ENCODE assay signal across 3 cellular contexts in the genomic region with DNA sequence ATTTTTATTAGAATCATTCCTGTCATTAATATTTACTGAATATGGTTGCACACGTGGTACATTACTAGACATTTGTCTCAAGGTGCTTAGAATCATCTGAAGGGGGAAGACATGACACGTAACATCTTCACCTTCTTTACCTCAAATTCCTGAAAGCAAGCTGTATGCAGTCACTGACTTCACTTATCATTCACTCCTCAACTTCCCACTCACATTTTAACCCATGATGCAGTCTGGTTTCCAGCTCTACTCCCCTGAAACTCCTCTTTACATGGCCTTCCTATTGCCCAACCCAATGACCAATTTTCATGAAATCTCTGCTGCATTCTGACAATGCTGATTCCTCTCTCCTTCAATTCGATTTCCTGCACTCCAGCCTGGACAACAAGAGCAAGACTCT.
A peak's percentile ranks its signal among the peaks of the same experiment; 100 is the strongest.
TF ChIP-seq lines count a peak whose summit lies in the region.

No MANE protein-coding gene starts in this region.

TF ChIP-seq in SK-N-SH, 30 proteins besides CTCF, POLR2A, EP300 and RAD21:
- no peak for TF ChIP-seq TEAD4 (IDR thresholded peaks at IDR 0.05; ENCODE audit: borderline replicate concordance, insufficient read depth)
- TF ChIP-seq FOXM1 (IDR thresholded peaks at IDR 0.05; ENCODE audit: low read depth), result no peak
- no peak for TF ChIP-seq RCOR1 (IDR thresholded peaks at IDR 0.05; ENCODE audit: low read length)

TF ChIP-seq in SK-N-SH treated with all-trans-retinoic acid at 6 μM for 48 hours, 23 proteins besides CTCF, POLR2A, EP300 and RAD21:
- TF ChIP-seq ZNF70 (CRISPR knock-in tag; IDR thresholded peaks at IDR 0.05), result no peak
- TF ChIP-seq, protein P1, sequence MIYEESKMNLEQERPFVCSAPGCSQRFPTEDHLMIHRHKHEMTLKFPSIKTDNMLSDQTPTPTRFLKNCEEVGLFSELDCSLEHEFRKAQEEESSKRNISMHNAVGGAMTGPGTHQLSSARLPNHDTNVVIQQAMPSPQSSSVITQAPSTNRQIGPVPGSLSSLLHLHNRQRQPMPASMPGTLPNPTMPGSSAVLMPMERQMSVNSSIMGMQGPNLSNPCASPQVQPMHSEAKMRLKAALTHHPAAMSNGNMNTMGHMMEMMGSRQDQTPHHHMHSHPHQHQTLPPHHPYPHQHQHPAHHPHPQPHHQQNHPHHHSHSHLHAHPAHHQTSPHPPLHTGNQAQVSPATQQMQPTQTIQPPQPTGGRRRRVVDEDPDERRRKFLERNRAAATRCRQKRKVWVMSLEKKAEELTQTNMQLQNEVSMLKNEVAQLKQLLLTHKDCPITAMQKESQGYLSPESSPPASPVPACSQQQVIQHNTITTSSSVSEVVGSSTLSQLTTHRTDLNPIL (CRISPR knock-in tag; IDR thresholded peaks at IDR 0.05; ENCODE audit: low read depth), result no peak
- TF ChIP-seq ISL1 (CRISPR knock-in tag; IDR thresholded peaks at IDR 0.05), result no peak
- no peak for TF ChIP-seq PPARA (CRISPR knock-in tag; IDR thresholded peaks at IDR 0.05; ENCODE audit: borderline replicate concordance)

TF ChIP-seq in GM12878, 131 proteins besides CTCF, POLR2A, EP300 and RAD21:
- TF ChIP-seq GABPA (IDR thresholded peaks at IDR 0.05; ENCODE audit: low read depth) (no peak), BCL11A (IDR thresholded peaks at IDR 0.05; ENCODE audit: low read depth, low read length) (no peak), SMAD1 (IDR thresholded peaks at IDR 0.05; ENCODE audit: low read depth, partially characterized antibody) (no peak), CREM (IDR thresholded peaks at IDR 0.05; ENCODE audit: low read depth) (peak; percentile 38; the same call in 1 of the 2 replicates), CBFB (IDR thresholded peaks at IDR 0.05; ENCODE audit: low read depth) (no peak), CHD4 (IDR thresholded peaks at IDR 0.05) (no peak), KAT2A (conservative IDR thresholded peaks at IDR 0.05; ENCODE audit: control insufficient read depth, low read depth, low read length) (no peak), NFYA (IDR thresholded peaks at IDR 0.05; ENCODE audit: borderline replicate concordance, low read depth, low read length) (no peak), CHD2 (IDR thresholded peaks at IDR 0.05; ENCODE audit: borderline replicate concordance, low read depth, low read length) (no peak), NBN (IDR thresholded peaks at IDR 0.05) (no peak), NR2F1 (conservative IDR thresholded peaks at IDR 0.05) (no peak), RUNX3 (IDR thresholded peaks at IDR 0.05; ENCODE audit: low read length) (no peak), POU2F2 (IDR thresholded peaks at IDR 0.05; ENCODE audit: borderline replicate concordance, low read depth, low read length) (no peak), MYB (IDR thresholded peaks at IDR 0.05; ENCODE audit: borderline replicate concordance, low read depth, low read length) (no peak), HDAC6 (IDR thresholded peaks at IDR 0.05; ENCODE audit: unreplicated experiment) (no peak), FOXK2 (IDR thresholded peaks at IDR 0.05) (no peak), IKZF2 (IDR thresholded peaks at IDR 0.05) (no peak), ASH2L (IDR thresholded peaks at IDR 0.05; ENCODE audit: borderline replicate concordance, low read depth) (no peak)
- TF ChIP-seq, protein P2, sequence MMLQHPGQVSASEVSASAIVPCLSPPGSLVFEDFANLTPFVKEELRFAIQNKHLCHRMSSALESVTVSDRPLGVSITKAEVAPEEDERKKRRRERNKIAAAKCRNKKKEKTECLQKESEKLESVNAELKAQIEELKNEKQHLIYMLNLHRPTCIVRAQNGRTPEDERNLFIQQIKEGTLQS (IDR thresholded peaks at IDR 0.05; ENCODE audit: borderline replicate concordance, extremely low read depth, low read depth, low read length), result no peak
- TF ChIP-seq, protein P3, sequence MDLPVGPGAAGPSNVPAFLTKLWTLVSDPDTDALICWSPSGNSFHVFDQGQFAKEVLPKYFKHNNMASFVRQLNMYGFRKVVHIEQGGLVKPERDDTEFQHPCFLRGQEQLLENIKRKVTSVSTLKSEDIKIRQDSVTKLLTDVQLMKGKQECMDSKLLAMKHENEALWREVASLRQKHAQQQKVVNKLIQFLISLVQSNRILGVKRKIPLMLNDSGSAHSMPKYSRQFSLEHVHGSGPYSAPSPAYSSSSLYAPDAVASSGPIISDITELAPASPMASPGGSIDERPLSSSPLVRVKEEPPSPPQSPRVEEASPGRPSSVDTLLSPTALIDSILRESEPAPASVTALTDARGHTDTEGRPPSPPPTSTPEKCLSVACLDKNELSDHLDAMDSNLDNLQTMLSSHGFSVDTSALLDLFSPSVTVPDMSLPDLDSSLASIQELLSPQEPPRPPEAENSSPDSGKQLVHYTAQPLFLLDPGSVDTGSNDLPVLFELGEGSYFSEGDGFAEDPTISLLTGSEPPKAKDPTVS (IDR thresholded peaks at IDR 0.05; ENCODE audit: low read depth, low read length), result no peak
- TF ChIP-seq, protein P4, sequence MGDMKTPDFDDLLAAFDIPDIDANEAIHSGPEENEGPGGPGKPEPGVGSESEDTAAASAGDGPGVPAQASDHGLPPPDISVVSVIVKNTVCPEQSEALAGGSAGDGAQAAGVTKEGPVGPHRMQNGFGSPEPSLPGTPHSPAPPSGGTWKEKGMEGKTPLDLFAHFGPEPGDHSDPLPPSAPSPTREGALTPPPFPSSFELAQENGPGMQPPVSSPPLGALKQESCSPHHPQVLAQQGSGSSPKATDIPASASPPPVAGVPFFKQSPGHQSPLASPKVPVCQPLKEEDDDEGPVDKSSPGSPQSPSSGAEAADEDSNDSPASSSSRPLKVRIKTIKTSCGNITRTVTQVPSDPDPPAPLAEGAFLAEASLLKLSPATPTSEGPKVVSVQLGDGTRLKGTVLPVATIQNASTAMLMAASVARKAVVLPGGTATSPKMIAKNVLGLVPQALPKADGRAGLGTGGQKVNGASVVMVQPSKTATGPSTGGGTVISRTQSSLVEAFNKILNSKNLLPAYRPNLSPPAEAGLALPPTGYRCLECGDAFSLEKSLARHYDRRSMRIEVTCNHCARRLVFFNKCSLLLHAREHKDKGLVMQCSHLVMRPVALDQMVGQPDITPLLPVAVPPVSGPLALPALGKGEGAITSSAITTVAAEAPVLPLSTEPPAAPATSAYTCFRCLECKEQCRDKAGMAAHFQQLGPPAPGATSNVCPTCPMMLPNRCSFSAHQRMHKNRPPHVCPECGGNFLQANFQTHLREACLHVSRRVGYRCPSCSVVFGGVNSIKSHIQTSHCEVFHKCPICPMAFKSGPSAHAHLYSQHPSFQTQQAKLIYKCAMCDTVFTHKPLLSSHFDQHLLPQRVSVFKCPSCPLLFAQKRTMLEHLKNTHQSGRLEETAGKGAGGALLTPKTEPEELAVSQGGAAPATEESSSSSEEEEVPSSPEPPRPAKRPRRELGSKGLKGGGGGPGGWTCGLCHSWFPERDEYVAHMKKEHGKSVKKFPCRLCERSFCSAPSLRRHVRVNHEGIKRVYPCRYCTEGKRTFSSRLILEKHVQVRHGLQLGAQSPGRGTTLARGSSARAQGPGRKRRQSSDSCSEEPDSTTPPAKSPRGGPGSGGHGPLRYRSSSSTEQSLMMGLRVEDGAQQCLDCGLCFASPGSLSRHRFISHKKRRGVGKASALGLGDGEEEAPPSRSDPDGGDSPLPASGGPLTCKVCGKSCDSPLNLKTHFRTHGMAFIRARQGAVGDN (IDR thresholded peaks at IDR 0.05), result peak; percentile 69; the same call in 1 of the 2 replicates
- TF ChIP-seq, protein P5, sequence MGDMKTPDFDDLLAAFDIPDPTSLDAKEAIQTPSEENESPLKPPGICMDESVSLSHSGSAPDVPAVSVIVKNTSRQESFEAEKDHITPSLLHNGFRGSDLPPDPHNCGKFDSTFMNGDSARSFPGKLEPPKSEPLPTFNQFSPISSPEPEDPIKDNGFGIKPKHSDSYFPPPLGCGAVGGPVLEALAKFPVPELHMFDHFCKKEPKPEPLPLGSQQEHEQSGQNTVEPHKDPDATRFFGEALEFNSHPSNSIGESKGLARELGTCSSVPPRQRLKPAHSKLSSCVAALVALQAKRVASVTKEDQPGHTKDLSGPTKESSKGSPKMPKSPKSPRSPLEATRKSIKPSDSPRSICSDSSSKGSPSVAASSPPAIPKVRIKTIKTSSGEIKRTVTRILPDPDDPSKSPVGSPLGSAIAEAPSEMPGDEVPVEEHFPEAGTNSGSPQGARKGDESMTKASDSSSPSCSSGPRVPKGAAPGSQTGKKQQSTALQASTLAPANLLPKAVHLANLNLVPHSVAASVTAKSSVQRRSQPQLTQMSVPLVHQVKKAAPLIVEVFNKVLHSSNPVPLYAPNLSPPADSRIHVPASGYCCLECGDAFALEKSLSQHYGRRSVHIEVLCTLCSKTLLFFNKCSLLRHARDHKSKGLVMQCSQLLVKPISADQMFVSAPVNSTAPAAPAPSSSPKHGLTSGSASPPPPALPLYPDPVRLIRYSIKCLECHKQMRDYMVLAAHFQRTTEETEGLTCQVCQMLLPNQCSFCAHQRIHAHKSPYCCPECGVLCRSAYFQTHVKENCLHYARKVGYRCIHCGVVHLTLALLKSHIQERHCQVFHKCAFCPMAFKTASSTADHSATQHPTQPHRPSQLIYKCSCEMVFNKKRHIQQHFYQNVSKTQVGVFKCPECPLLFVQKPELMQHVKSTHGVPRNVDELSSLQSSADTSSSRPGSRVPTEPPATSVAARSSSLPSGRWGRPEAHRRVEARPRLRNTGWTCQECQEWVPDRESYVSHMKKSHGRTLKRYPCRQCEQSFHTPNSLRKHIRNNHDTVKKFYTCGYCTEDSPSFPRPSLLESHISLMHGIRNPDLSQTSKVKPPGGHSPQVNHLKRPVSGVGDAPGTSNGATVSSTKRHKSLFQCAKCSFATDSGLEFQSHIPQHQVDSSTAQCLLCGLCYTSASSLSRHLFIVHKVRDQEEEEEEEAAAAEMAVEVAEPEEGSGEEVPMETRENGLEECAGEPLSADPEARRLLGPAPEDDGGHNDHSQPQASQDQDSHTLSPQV (IDR thresholded peaks at IDR 0.05), result peak; percentile 92
- TF ChIP-seq, protein P6, sequence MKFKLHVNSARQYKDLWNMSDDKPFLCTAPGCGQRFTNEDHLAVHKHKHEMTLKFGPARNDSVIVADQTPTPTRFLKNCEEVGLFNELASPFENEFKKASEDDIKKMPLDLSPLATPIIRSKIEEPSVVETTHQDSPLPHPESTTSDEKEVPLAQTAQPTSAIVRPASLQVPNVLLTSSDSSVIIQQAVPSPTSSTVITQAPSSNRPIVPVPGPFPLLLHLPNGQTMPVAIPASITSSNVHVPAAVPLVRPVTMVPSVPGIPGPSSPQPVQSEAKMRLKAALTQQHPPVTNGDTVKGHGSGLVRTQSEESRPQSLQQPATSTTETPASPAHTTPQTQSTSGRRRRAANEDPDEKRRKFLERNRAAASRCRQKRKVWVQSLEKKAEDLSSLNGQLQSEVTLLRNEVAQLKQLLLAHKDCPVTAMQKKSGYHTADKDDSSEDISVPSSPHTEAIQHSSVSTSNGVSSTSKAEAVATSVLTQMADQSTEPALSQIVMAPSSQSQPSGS (IDR thresholded peaks at IDR 0.05; ENCODE audit: low read length), result no peak
- TF ChIP-seq, protein P7, sequence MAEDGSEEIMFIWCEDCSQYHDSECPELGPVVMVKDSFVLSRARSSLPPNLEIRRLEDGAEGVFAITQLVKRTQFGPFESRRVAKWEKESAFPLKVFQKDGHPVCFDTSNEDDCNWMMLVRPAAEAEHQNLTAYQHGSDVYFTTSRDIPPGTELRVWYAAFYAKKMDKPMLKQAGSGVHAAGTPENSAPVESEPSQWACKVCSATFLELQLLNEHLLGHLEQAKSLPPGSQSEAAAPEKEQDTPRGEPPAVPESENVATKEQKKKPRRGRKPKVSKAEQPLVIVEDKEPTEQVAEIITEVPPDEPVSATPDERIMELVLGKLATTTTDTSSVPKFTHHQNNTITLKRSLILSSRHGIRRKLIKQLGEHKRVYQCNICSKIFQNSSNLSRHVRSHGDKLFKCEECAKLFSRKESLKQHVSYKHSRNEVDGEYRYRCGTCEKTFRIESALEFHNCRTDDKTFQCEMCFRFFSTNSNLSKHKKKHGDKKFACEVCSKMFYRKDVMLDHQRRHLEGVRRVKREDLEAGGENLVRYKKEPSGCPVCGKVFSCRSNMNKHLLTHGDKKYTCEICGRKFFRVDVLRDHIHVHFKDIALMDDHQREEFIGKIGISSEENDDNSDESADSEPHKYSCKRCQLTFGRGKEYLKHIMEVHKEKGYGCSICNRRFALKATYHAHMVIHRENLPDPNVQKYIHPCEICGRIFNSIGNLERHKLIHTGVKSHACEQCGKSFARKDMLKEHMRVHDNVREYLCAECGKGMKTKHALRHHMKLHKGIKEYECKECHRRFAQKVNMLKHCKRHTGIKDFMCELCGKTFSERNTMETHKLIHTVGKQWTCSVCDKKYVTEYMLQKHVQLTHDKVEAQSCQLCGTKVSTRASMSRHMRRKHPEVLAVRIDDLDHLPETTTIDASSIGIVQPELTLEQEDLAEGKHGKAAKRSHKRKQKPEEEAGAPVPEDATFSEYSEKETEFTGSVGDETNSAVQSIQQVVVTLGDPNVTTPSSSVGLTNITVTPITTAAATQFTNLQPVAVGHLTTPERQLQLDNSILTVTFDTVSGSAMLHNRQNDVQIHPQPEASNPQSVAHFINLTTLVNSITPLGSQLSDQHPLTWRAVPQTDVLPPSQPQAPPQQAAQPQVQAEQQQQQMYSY (CRISPR knock-in tag; IDR thresholded peaks at IDR 0.05), result 0 out of 2 replicates have a peak, but pooled peaks have one; percentile 45
- TF ChIP-seq, protein P8, sequence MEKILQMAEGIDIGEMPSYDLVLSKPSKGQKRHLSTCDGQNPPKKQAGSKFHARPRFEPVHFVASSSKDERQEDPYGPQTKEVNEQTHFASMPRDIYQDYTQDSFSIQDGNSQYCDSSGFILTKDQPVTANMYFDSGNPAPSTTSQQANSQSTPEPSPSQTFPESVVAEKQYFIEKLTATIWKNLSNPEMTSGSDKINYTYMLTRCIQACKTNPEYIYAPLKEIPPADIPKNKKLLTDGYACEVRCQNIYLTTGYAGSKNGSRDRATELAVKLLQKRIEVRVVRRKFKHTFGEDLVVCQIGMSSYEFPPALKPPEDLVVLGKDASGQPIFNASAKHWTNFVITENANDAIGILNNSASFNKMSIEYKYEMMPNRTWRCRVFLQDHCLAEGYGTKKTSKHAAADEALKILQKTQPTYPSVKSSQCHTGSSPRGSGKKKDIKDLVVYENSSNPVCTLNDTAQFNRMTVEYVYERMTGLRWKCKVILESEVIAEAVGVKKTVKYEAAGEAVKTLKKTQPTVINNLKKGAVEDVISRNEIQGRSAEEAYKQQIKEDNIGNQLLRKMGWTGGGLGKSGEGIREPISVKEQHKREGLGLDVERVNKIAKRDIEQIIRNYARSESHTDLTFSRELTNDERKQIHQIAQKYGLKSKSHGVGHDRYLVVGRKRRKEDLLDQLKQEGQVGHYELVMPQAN (conservative IDR thresholded peaks at IDR 0.05), result no peak
- TF ChIP-seq, protein P9, sequence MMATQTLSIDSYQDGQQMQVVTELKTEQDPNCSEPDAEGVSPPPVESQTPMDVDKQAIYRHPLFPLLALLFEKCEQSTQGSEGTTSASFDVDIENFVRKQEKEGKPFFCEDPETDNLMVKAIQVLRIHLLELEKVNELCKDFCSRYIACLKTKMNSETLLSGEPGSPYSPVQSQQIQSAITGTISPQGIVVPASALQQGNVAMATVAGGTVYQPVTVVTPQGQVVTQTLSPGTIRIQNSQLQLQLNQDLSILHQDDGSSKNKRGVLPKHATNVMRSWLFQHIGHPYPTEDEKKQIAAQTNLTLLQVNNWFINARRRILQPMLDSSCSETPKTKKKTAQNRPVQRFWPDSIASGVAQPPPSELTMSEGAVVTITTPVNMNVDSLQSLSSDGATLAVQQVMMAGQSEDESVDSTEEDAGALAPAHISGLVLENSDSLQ (IDR thresholded peaks at IDR 0.05), result no peak
